21 cellular contexts compared by ENCODE assay signal in genomic region chr10:80278480-80278879, GRCh38. TPM values are rescaled to one million over a fixed set of nuclear protein-coding genes. Genes with fewer than 3 reads are reported as not detected.
DNase-seq lines count a peak whose midpoint lies in the region; ATAC-seq and TF ChIP-seq lines count a peak whose summit lies in the region.
"Had no signal": no experiment of that assay in that cellular context is flagged by ENCODE, and none has a peak within 500 bp of the region (broad histone marks: within the 10 kb centered on the region; RNA-seq: fewer than 3 reads in every experiment).

No MANE protein-coding gene starts in this region.

- H3K27me3 Mint-ChIP-seq in neural crest cell (ENCODE audit: low read depth): no peaks in the 10 kb centered on the region
- H3K27me3 Mint-ChIP-seq: CD4-positive, alpha-beta T cell had no signal

- H3K36me3 Mint-ChIP-seq in neural crest cell (ENCODE audit: low read depth): no peaks in the 10 kb centered on the region

- H3K4me1 Mint-ChIP-seq in neural crest cell: peaks cover 6% of the 10 kb centered on the region

- no peak overlapping the region for H3K4me3 Mint-ChIP-seq in neural crest cell
- H3K4me3 Mint-ChIP-seq: CD4-positive, alpha-beta T cell had no signal

- no peak for ATAC-seq in HG03457 (IDR thresholded peaks at IDR 0.05; ENCODE audit: unreplicated experiment)
- ATAC-seq: Panc1 had no signal

- TF ChIP-seq CTCF in neural crest cell (conservative IDR thresholded peaks at IDR 0.05): no peak

- H3K9me3 Mint-ChIP-seq in neural crest cell: no peaks in the 10 kb centered on the region
- H3K9me3 Mint-ChIP-seq: CD4-positive, alpha-beta T cell had no signal

- peak overlapping the region; percentile 63 for H3K27ac Mint-ChIP-seq in neural crest cell (ENCODE audit: unreplicated experiment)
- H3K27ac Mint-ChIP-seq: CD4-positive, alpha-beta T cell had no signal

- DNase-seq in activated CD8-positive, alpha-beta memory T cell treated with anti-CD3 and anti-CD28 coated beads for 24 hours: peak; percentile 42
- no peak for DNase-seq in activated CD8-positive, alpha-beta memory T cell treated with anti-CD3 and anti-CD28 coated beads, Interleukin-2, amount 50 U/mL, for 48 hours
- DNase-seq in iPS-NIHi7 (ENCODE audit: extremely low spot score): peak; percentile 7
- DNase-seq in neural crest cell (ENCODE audit: low read depth, low spot score): no peak
- no peak for DNase-seq in DMS79 (lab: John Stamatoyannopoulos, UW)
- no peak for DNase-seq in MV-4-11 (lab: John Stamatoyannopoulos, UW)
- DNase-seq: CD4-positive, alpha-beta T cell; DMS53; GM23248; H7; KBM-7; NCI-H1417; NCI-H1694; NCI-H2081; NCI-H2227 treated with DMSO at 0.1 percent for 48 hours; NCI-H526 treated with DMSO at 0.1 percent for 48 hours; SHP77 had no signal

RNA-seq across cellular contexts. Expression of gene MAT1A, which starts 11.0 kb away (rescaled TPM):
- 0.11 TPM in 1 of 2 replicates, not detected in the other for total RNA-seq in neural crest cell
- total RNA-seq: CD4-positive, alpha-beta T cell; GM23248; LHCN-M2; OCI-LY7 had no signal

Comparison
In these comparisons a context has a peak if more than half of its experiments do, and no peak if none do; other contexts are left out.
1. DNase-seq: peak in activated CD8-positive, alpha-beta memory T cell treated with anti-CD3 and anti-CD28 coated beads for 24 hours (single experiment) and iPS-NIHi7 (single experiment); none in activated CD8-positive, alpha-beta memory T cell treated with anti-CD3 and anti-CD28 coated beads, Interleukin-2, amount 50 U/mL, for 48 hours (single experiment), neural crest cell (single experiment), DMS79 (single experiment) and MV-4-11 (single experiment).